Comparison of ENCODE assay signal across 37 cellular contexts in genomic region chr17:57228921-57229320, GRCh38.
"Had no signal": no experiment of that assay in that cellular context is flagged by ENCODE, and none has a peak within 500 bp of the region (broad histone marks: within the 10 kb centered on the region; RNA-seq: fewer than 3 reads in every experiment).

No MANE protein-coding gene starts in this region.

- H3K36me3 ChIP-seq: adrenal gland, ascending aorta, brain microvascular endothelial cell, breast epithelium, cardiac muscle cell had no signal

- H3K27ac Mint-ChIP-seq: activated naive CD4-positive, alpha-beta T cell treated with anti-CD3 and anti-CD28 coated beads for 36 hours; activated naive CD4-positive, alpha-beta T cell treated with anti-CD3 and anti-CD28 coated beads, Interleukin-2, amount 10 ng/mL, durations not matched to agents 7 days and 5 days; activated naive CD4-positive, alpha-beta T cell treated with anti-CD3 and anti-CD28 coated beads, Interleukin-2, amount 50 U/mL, for 24 hours; activated naive CD4-positive, alpha-beta T cell treated with anti-CD3 and anti-CD28 coated beads, Interleukin-2, amount 50 U/mL, for 72 hours; activated naive CD8-positive, alpha-beta T cell; activated naive CD8-positive, alpha-beta T cell treated with anti-CD3 and anti-CD28 coated beads for 36 hours; activated naive CD8-positive, alpha-beta T cell treated with anti-CD3 and anti-CD28 coated beads, Interleukin-2, amount 10 ng/mL, durations not matched to agents 7 days and 5 days; activated naive CD8-positive, alpha-beta T cell treated with anti-CD3 and anti-CD28 coated beads, Interleukin-2, amount 50 U/mL, for 24 hours; activated T-cell treated with anti-CD3 and anti-CD28 coated beads, Interleukin-2, amount 50 U/mL, for 24 hours; activated T-cell treated with anti-CD3 and anti-CD28 coated beads, Interleukin-2, amount 50 U/mL, for 72 hours; activated T-helper 1 cell treated with anti-CD3 and anti-CD28 coated beads, Interleukin-12 subunit alpha, Interleukin-12 subunit beta, Interleukin-2, Interleukin-4 antibody, amounts not matched to agents 30 ng/mL and 10 ng/mL and 1 ng/mL, durations not matched to agents 14 hours and 24 hours and 36 hours; activated T-helper 17 cell treated with anti-CD3 and anti-CD28 coated beads, Interleukin-2, amount 50 U/mL, for 72 hours; activated T-helper 2 cell treated with anti-CD3 and anti-CD28 coated beads, Interferon-gamma antibody, Interleukin-2, Interleukin-4, amounts not matched to agents 10 μg/mL and 5 μg/mL and 100 μg/mL, durations not matched to agents 14 hours and 24 hours and 36 hours; brain had no signal

- H3K4me3 Mint-ChIP-seq: activated naive CD4-positive, alpha-beta T cell treated with anti-CD3 and anti-CD28 coated beads for 36 hours; activated naive CD4-positive, alpha-beta T cell treated with anti-CD3 and anti-CD28 coated beads, Interleukin-2, amount 10 ng/mL, durations not matched to agents 7 days and 5 days; activated naive CD4-positive, alpha-beta T cell treated with anti-CD3 and anti-CD28 coated beads, Interleukin-2, amount 50 U/mL, for 24 hours; activated naive CD8-positive, alpha-beta T cell; activated naive CD8-positive, alpha-beta T cell treated with anti-CD3 and anti-CD28 coated beads for 36 hours; activated naive CD8-positive, alpha-beta T cell treated with anti-CD3 and anti-CD28 coated beads, Interleukin-2, amount 10 ng/mL, durations not matched to agents 7 days and 5 days; activated naive CD8-positive, alpha-beta T cell treated with anti-CD3 and anti-CD28 coated beads, Interleukin-2, amount 50 U/mL, for 24 hours; activated T-cell treated with anti-CD3 and anti-CD28 coated beads, Interleukin-2, amount 50 U/mL, for 24 hours; activated T-cell treated with anti-CD3 and anti-CD28 coated beads, Interleukin-2, amount 50 U/mL, for 4 hours; activated T-cell treated with anti-CD3 and anti-CD28 coated beads, Interleukin-2, amount 50 U/mL, for 72 hours; activated T-helper 1 cell treated with anti-CD3 and anti-CD28 coated beads, Interleukin-12 subunit alpha, Interleukin-12 subunit beta, Interleukin-2, Interleukin-4 antibody, amounts not matched to agents 30 ng/mL and 10 ng/mL and 1 ng/mL, durations not matched to agents 14 hours and 24 hours and 36 hours; activated T-helper 17 cell treated with anti-CD3 and anti-CD28 coated beads, Interleukin-2, amount 50 U/mL, for 72 hours; brain; central memory CD8-positive, alpha-beta T cell had no signal

- H3K9me3 Mint-ChIP-seq: activated naive CD4-positive, alpha-beta T cell treated with anti-CD3 and anti-CD28 coated beads, Interleukin-2, amount 10 ng/mL, durations not matched to agents 7 days and 5 days; activated naive CD4-positive, alpha-beta T cell treated with anti-CD3 and anti-CD28 coated beads, Interleukin-2, amount 50 U/mL, for 24 hours; activated naive CD4-positive, alpha-beta T cell treated with anti-CD3 and anti-CD28 coated beads, Interleukin-2, amount 50 U/mL, for 72 hours; activated naive CD8-positive, alpha-beta T cell treated with anti-CD3 and anti-CD28 coated beads for 36 hours; activated naive CD8-positive, alpha-beta T cell treated with anti-CD3 and anti-CD28 coated beads, Interleukin-2, amount 10 ng/mL, durations not matched to agents 7 days and 5 days; activated T-cell treated with anti-CD3 and anti-CD28 coated beads, Interleukin-2, amount 50 U/mL, for 24 hours; activated T-cell treated with anti-CD3 and anti-CD28 coated beads, Interleukin-2, amount 50 U/mL, for 72 hours; activated T-helper 1 cell treated with anti-CD3 and anti-CD28 coated beads, Interleukin-12 subunit alpha, Interleukin-12 subunit beta, Interleukin-2, Interleukin-4 antibody, amounts not matched to agents 30 ng/mL and 10 ng/mL and 1 ng/mL, durations not matched to agents 14 hours and 24 hours and 36 hours; activated T-helper 17 cell treated with anti-CD3 and anti-CD28 coated beads, Interleukin-2, amount 50 U/mL, for 72 hours; central memory CD8-positive, alpha-beta T cell had no signal

- H3K27me3 ChIP-seq: adrenal gland, ascending aorta, body of pancreas, brain microvascular endothelial cell, breast epithelium, cardiac muscle cell had no signal

- H3K36me3 Mint-ChIP-seq: activated naive CD4-positive, alpha-beta T cell treated with anti-CD3 and anti-CD28 coated beads, Interleukin-2, amount 10 ng/mL, durations not matched to agents 7 days and 5 days; activated naive CD4-positive, alpha-beta T cell treated with anti-CD3 and anti-CD28 coated beads, Interleukin-2, amount 50 U/mL, for 24 hours; activated naive CD4-positive, alpha-beta T cell treated with anti-CD3 and anti-CD28 coated beads, Interleukin-2, amount 50 U/mL, for 72 hours; activated naive CD8-positive, alpha-beta T cell treated with anti-CD3 and anti-CD28 coated beads for 36 hours; activated naive CD8-positive, alpha-beta T cell treated with anti-CD3 and anti-CD28 coated beads, Interleukin-2, amount 10 ng/mL, durations not matched to agents 7 days and 5 days; brain had no signal

- H3K27ac ChIP-seq: adrenal gland, ascending aorta, body of pancreas, brain microvascular endothelial cell, breast epithelium, cardiac muscle cell had no signal

- H3K4me3 ChIP-seq: adrenal gland, ascending aorta, body of pancreas, breast epithelium, cardiac muscle cell had no signal

- H3K4me1 Mint-ChIP-seq: activated naive CD4-positive, alpha-beta T cell treated with anti-CD3 and anti-CD28 coated beads, Interleukin-2, amount 10 ng/mL, durations not matched to agents 7 days and 5 days; activated naive CD4-positive, alpha-beta T cell treated with anti-CD3 and anti-CD28 coated beads, Interleukin-2, amount 50 U/mL, for 24 hours; activated naive CD8-positive, alpha-beta T cell treated with anti-CD3 and anti-CD28 coated beads for 36 hours; activated naive CD8-positive, alpha-beta T cell treated with anti-CD3 and anti-CD28 coated beads, Interleukin-2, amount 10 ng/mL, durations not matched to agents 7 days and 5 days; activated naive CD8-positive, alpha-beta T cell treated with anti-CD3 and anti-CD28 coated beads, Interleukin-2, amount 50 U/mL, for 24 hours; activated T-helper 17 cell treated with anti-CD3 and anti-CD28 coated beads, Interleukin-2, amount 50 U/mL, for 72 hours; brain; central memory CD8-positive, alpha-beta T cell had no signal

- H3K9me3 ChIP-seq: adrenal gland, ascending aorta, body of pancreas, breast epithelium had no signal

- H3K4me1 ChIP-seq: adrenal gland, ascending aorta, breast epithelium had no signal

- ATAC-seq: activated naive CD4-positive, alpha-beta T cell treated with anti-CD3 and anti-CD28 coated beads, Interleukin-2, amount 50 U/mL, for 72 hours; activated naive CD8-positive, alpha-beta T cell treated with anti-CD3 and anti-CD28 coated beads, Interleukin-2, amount 50 U/mL, for 24 hours; activated T-cell treated with anti-CD3 and anti-CD28 coated beads, Interleukin-2, amount 50 U/mL, for 4 hours; activated T-cell treated with anti-CD3 and anti-CD28 coated beads, Interleukin-2, amount 50 U/mL, for 72 hours; activated T-helper 17 cell treated with anti-CD3 and anti-CD28 coated beads, Interleukin-2, amount 50 U/mL, for 72 hours; body of pancreas had no signal

- DNase-seq: activated effector memory CD4-positive, alpha-beta T cell treated with anti-CD3 and anti-CD28 coated beads, Interleukin-2, amount 50 U/mL, for 16 hours; activated effector memory CD4-positive, alpha-beta T cell treated with Interleukin-2 at 50 U/mL for 16 hours; activated gamma-delta T cell; activated gamma-delta T cell treated with Interleukin-2 at 50 U/mL for 16 hours; activated naive CD4-positive, alpha-beta T cell; activated naive CD4-positive, alpha-beta T cell treated with anti-CD3 and anti-CD28 coated beads for 36 hours; activated naive CD4-positive, alpha-beta T cell treated with anti-CD3 and anti-CD28 coated beads, Interleukin-2, amount 10 ng/mL, durations not matched to agents 7 days and 5 days; activated naive CD4-positive, alpha-beta T cell treated with anti-CD3 and anti-CD28 coated beads, Interleukin-2, amount 50 U/mL, for 16 hours; activated naive CD4-positive, alpha-beta T cell treated with Interleukin-2 at 50 U/mL for 16 hours; activated naive CD8-positive, alpha-beta T cell treated with anti-CD3 and anti-CD28 coated beads for 36 hours; activated naive CD8-positive, alpha-beta T cell treated with anti-CD3 and anti-CD28 coated beads, Interleukin-2, amount 10 ng/mL, durations not matched to agents 7 days and 5 days; activated naive CD8-positive, alpha-beta T cell treated with anti-CD3 and anti-CD28 coated beads, Interleukin-2, amount 50 U/mL, for 24 hours; activated T-cell treated with anti-CD3 and anti-CD28 coated beads, Interleukin-2, amount 50 U/mL, for 24 hours; activated T-cell treated with anti-CD3 and anti-CD28 coated beads, Interleukin-2, amount 50 U/mL, for 4 hours; activated T-cell treated with anti-CD3 and anti-CD28 coated beads, Interleukin-2, amount 50 U/mL, for 48 hours; activated T-cell treated with anti-CD3 and anti-CD28 coated beads, Interleukin-2, amount 50 U/mL, for 72 hours; adrenal gland; amniotic stem cell; amygdala; anterior cingulate cortex; aorta; body of pancreas; brain microvascular endothelial cell; caudate nucleus; central memory CD4-positive, alpha-beta T cell; cerebellar nuclear complex had no signal
